Comparison of ENCODE assay signal across 18 cellular contexts in genomic region chrX:19585370-19586082, GRCh38.
DNase-seq lines count a peak whose midpoint lies in the region; ATAC-seq and TF ChIP-seq lines count a peak whose summit lies in the region.
"Had no signal": no experiment of that assay in that cellular context is flagged by ENCODE, and none has a peak within 500 bp of the region (broad histone marks: within the 10 kb centered on the region; RNA-seq: fewer than 3 reads in every experiment).

No MANE protein-coding gene starts in this region.

- no peaks in the 10 kb centered on the region for H3K27me3 ChIP-seq in mesendoderm (ENCODE audit: insufficient read depth, low read length, poor library complexity)
- no peaks in the 10 kb centered on the region for H3K27me3 ChIP-seq in MG63
- H3K27me3 ChIP-seq in gastrocnemius medialis: no peaks in the 10 kb centered on the region
- no peaks in the 10 kb centered on the region for H3K27me3 ChIP-seq in WERI-Rb-1 (ENCODE audit: insufficient read depth, low read depth, severe bottlenecking)
- H3K27me3 ChIP-seq: BLaER1 had no signal

- no peak overlapping the region for H2BK15ac ChIP-seq in mesendoderm (replicated peaks; ENCODE audit: low read depth)

- H3K9ac ChIP-seq in mesendoderm (ENCODE audit: low read length): no peak overlapping the region
- H3K9ac ChIP-seq: BLaER1 had no signal

- no peak for DNase-seq in activated CD4-positive, alpha-beta T cell treated with anti-CD3 and anti-CD28 coated beads, Interleukin-2, amount 10 ng/mL, durations not matched to agents 7 days and 5 days
- no peak for DNase-seq in activated CD4-positive, alpha-beta T cell treated with anti-CD3 and anti-CD28 coated beads, Interleukin-2, amount 50 U/mL, for 48 hours
- DNase-seq in mesendoderm: peak; percentile 37
- no peak for DNase-seq in MG63
- no peak for DNase-seq in gastrocnemius medialis
- no peak for DNase-seq in WERI-Rb-1
- no peak for DNase-seq in ACHN
- DNase-seq: CD8-positive, alpha-beta memory T cell; GF-D8; KBM-7; NCI-H1436; NCI-H2029; NCI-H2171; NCI-H446 treated with DMSO at 0.1 percent for 48 hours; NCI-H82 had no signal

- H3K4me3 ChIP-seq in mesendoderm (ENCODE audit: low read length) (no peak overlapping the region), MG63 (no peak overlapping the region), gastrocnemius medialis (no peak overlapping the region), WERI-Rb-1 (ENCODE audit: low read depth, low read length) (no peak overlapping the region)
- H3K4me3 ChIP-seq: BLaER1, PC-9 had no signal

- H3K4me2 ChIP-seq in mesendoderm (ENCODE audit: low read length): no peak overlapping the region
- H3K4me2 ChIP-seq: BLaER1, PC-9 had no signal

- H2BK5ac ChIP-seq in mesendoderm (ENCODE audit: low read length): no peak overlapping the region

- POLR2A ChIA-PET in activated CD4-positive, alpha-beta T cell treated with anti-CD3 and anti-CD28 coated beads, Interleukin-2, amount 10 ng/mL, durations not matched to agents 7 days and 5 days (lab: Charles Lee): no interaction called here

- no peak overlapping the region for H4K5ac ChIP-seq in mesendoderm (ENCODE audit: low read length)

- no peak overlapping the region for H3K4me3 Mint-ChIP-seq in activated CD4-positive, alpha-beta T cell treated with anti-CD3 and anti-CD28 coated beads, Interleukin-2, amount 10 ng/mL, durations not matched to agents 7 days and 5 days
- H3K4me3 Mint-ChIP-seq: CD8-positive, alpha-beta memory T cell had no signal

- intact Hi-C loops in gastrocnemius medialis (cut with DNase I; ENCODE audit: low total_unique reads): no loop called here

- H3K79me1 ChIP-seq in mesendoderm (ENCODE audit: low read length): no peaks in the 10 kb centered on the region

- CTCF ChIA-PET in activated CD4-positive, alpha-beta T cell treated with anti-CD3 and anti-CD28 coated beads, Interleukin-2, amount 10 ng/mL, durations not matched to agents 7 days and 5 days (lab: Charles Lee): interaction anchor here (0.9 kb wide), 1 partner anchor 14 kb away, joined by 3 read pairs; no protein-coding TSS in a partner anchor

- H3K27ac ChIP-seq in mesendoderm (ENCODE audit: low read depth, low read length) (no peak overlapping the region), gastrocnemius medialis (no peak overlapping the region), WERI-Rb-1 (no peak overlapping the region)
- H3K27ac ChIP-seq: BLaER1, PC-9 had no signal

- peak; percentile 53 for ATAC-seq in esophagus mucosa
- ATAC-seq in gastrocnemius medialis: no peak

- H3K9me3 Mint-ChIP-seq in activated CD4-positive, alpha-beta T cell treated with anti-CD3 and anti-CD28 coated beads, Interleukin-2, amount 10 ng/mL, durations not matched to agents 7 days and 5 days: no peaks in the 10 kb centered on the region
- H3K9me3 Mint-ChIP-seq: CD8-positive, alpha-beta memory T cell had no signal

- in situ Hi-C loops in gastrocnemius medialis (cut with MboI; ENCODE audit: low sequenced_read_pairs in 4 of 4) (loop anchor here in 1 of 4 donors (25.0 kb wide), 1 partner anchor 302 kb away; the partner anchor contains the start of gene SH3KBP1), ACHN (cut with HindIII; ENCODE audit: low pct_ligation_motif_present, low pct_unique_long_range_greater_than_20kb, low sequenced_read_pairs) (no loop called here)

- H4K8ac ChIP-seq in mesendoderm (ENCODE audit: low read depth, low read length): no peak overlapping the region

- H3K27ac Mint-ChIP-seq in activated CD4-positive, alpha-beta T cell treated with anti-CD3 and anti-CD28 coated beads, Interleukin-2, amount 10 ng/mL, durations not matched to agents 7 days and 5 days: peak overlapping the region; percentile 64

- H3K9me3 ChIP-seq in MG63 (no peaks in the 10 kb centered on the region), gastrocnemius medialis (no peaks in the 10 kb centered on the region), WERI-Rb-1 (ENCODE audit: severe bottlenecking) (no peaks in the 10 kb centered on the region)
- H3K9me3 ChIP-seq: BLaER1 had no signal

- no peaks in the 10 kb centered on the region for H3K4me1 Mint-ChIP-seq in activated CD4-positive, alpha-beta T cell treated with anti-CD3 and anti-CD28 coated beads, Interleukin-2, amount 10 ng/mL, durations not matched to agents 7 days and 5 days

- no peak overlapping the region for H3K56ac ChIP-seq in mesendoderm (ENCODE audit: low read length)

- H3K4ac ChIP-seq in mesendoderm (ENCODE audit: low read depth, low read length): no peak overlapping the region

- H3K27me3 Mint-ChIP-seq in activated CD4-positive, alpha-beta T cell treated with anti-CD3 and anti-CD28 coated beads, Interleukin-2, amount 10 ng/mL, durations not matched to agents 7 days and 5 days: no peaks in the 10 kb centered on the region

- WGBS in mesendoderm (ENCODE audit: extremely low coverage, insufficient coverage, low lambda C conversion rate): no CpG with 5 or more reads among the region's 12 CpGs

- no peak overlapping the region for H3K23ac ChIP-seq in mesendoderm (ENCODE audit: low read length)

- H3K36me3 Mint-ChIP-seq in activated CD4-positive, alpha-beta T cell treated with anti-CD3 and anti-CD28 coated beads, Interleukin-2, amount 10 ng/mL, durations not matched to agents 7 days and 5 days (ENCODE audit: low read depth): peaks cover 31% of the 10 kb centered on the region

- H2BK120ac ChIP-seq in mesendoderm (ENCODE audit: low read depth, low read length): no peak overlapping the region

- H3K36me3 ChIP-seq in mesendoderm (ENCODE audit: control insufficient read depth, insufficient read depth, low read length): no peaks in the 10 kb centered on the region
- no peaks in the 10 kb centered on the region for H3K36me3 ChIP-seq in MG63
- H3K36me3 ChIP-seq in gastrocnemius medialis: no peaks in the 10 kb centered on the region
- H3K36me3 ChIP-seq in WERI-Rb-1: no peaks in the 10 kb centered on the region

- no peak for TF ChIP-seq CTCF in gastrocnemius medialis (IDR thresholded peaks at IDR 0.05 in 4 of 5, conservative IDR thresholded peaks at IDR 0.05 in 1 of 5)
- TF ChIP-seq CTCF in WERI-Rb-1 (IDR thresholded peaks at IDR 0.05; ENCODE audit: low read depth, low read length): no peak

- no peak overlapping the region for H3K18ac ChIP-seq in mesendoderm (ENCODE audit: low read length)

- H3K4me1 ChIP-seq in mesendoderm (ENCODE audit: control insufficient read depth, low read depth, low read length) (no peaks in the 10 kb centered on the region), gastrocnemius medialis (no peaks in the 10 kb centered on the region)
- H3K4me1 ChIP-seq: BLaER1 had no signal

- TF ChIP-seq POLR2A in gastrocnemius medialis (IDR thresholded peaks at IDR 0.05): no peak

- no peak overlapping the region for H2AK5ac ChIP-seq in mesendoderm (ENCODE audit: low read length)

- H3K79me2 ChIP-seq in mesendoderm (ENCODE audit: control insufficient read depth, insufficient read depth, low read length): no peaks in the 10 kb centered on the region
